ENCODE assay signal across 15 cellular contexts in the genomic region with DNA sequence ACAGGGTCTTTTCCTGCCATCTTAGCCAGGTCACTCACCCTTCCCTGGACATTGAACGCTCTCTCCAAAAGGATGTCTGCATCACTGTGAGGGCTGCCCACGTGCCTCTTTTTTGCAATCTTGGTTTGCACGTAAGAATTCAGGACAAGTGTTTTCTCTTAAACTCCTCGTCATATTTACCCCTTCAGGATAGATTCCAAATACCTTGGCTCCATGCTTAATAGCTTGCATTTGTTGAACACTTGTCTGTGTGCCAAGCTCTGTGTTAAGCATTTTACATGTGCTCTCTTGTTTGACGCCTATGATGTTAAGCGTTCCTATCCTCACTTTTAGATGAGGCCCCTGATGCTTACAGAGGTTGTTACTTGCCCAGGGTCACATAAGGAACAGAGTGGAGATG. TPM values are rescaled to one million over a fixed set of nuclear protein-coding genes. Genes with fewer than 3 reads are reported as not detected.
DNase-seq lines count a peak whose midpoint lies in the region; ATAC-seq and TF ChIP-seq lines count a peak whose summit lies in the region.
"Had no signal": no experiment of that assay in that cellular context is flagged by ENCODE, and none has a peak within 500 bp of the region (broad histone marks: within the 10 kb centered on the region; RNA-seq: fewer than 3 reads in every experiment).

No MANE protein-coding gene starts in this region.

- peaks cover 86% of the 10 kb centered on the region for H3K36me3 Mint-ChIP-seq in CD4-positive, alpha-beta T cell (ENCODE audit: low read depth)
- peaks cover 36% of the 10 kb centered on the region for H3K36me3 Mint-ChIP-seq in activated naive CD8-positive, alpha-beta T cell treated with anti-CD3 and anti-CD28 coated beads for 36 hours
- peaks cover 0 to 83% (median 3%) of the 10 kb centered on the region in 3 donors for H3K36me3 Mint-ChIP-seq in naive thymus-derived CD8-positive, alpha-beta T cell
- H3K36me3 Mint-ChIP-seq: WTC11 had no signal

- intact Hi-C loops in CD4-positive, alpha-beta T cell (cut with DNase I, micrococcal nuclease): no loop called here

- H3K4me1 Mint-ChIP-seq in CD4-positive, alpha-beta T cell (ENCODE audit: low read depth): peaks cover 93% of the 10 kb centered on the region
- H3K4me1 Mint-ChIP-seq in activated naive CD8-positive, alpha-beta T cell treated with anti-CD3 and anti-CD28 coated beads for 36 hours: peaks cover 76% of the 10 kb centered on the region
- peaks cover 62 to 99% (median 94%) of the 10 kb centered on the region in 4 donors for H3K4me1 Mint-ChIP-seq in naive thymus-derived CD8-positive, alpha-beta T cell

- no peaks in the 10 kb centered on the region for H3K27me3 ChIP-seq in BLaER1
- H3K27me3 ChIP-seq in CD4-positive, alpha-beta T cell (ENCODE audit: control insufficient read depth, insufficient read depth, low read length): no peaks in the 10 kb centered on the region

- no peaks in the 10 kb centered on the region for H3K9me3 ChIP-seq in BLaER1
- H3K9me3 ChIP-seq in CD4-positive, alpha-beta T cell (ENCODE audit: control insufficient read depth, low read length): no peaks in the 10 kb centered on the region

- H3K9ac ChIP-seq in BLaER1: no peak overlapping the region

- CTCF ChIA-PET in CD4-positive, alpha-beta T cell (lab: Charles Lee): interaction anchor here (1.2 kb wide), 1 partner anchor 23 kb away, joined by 3 read pairs; no protein-coding TSS in a partner anchor

- POLR2A ChIA-PET in CD4-positive, alpha-beta T cell (lab: Charles Lee): interaction anchor here (0.7 to 1.0 kb wide), 2 partner anchors 11 to 373 kb away, joined by 3 read pairs; no protein-coding TSS in a partner anchor
- POLR2A ChIA-PET in naive thymus-derived CD8-positive, alpha-beta T cell (lab: Charles Lee): interaction anchor here (1.1 to 1.4 kb wide), 2 partner anchors 10 to 15 kb away, joined by 3 to 5 read pairs; no protein-coding TSS in a partner anchor

- peak overlapping the region; percentile 80 for H3K4me2 ChIP-seq in BLaER1

- H3K9me3 Mint-ChIP-seq in CD4-positive, alpha-beta T cell: no peaks in the 10 kb centered on the region
- no peaks in the 10 kb centered on the region for H3K9me3 Mint-ChIP-seq in activated naive CD8-positive, alpha-beta T cell treated with anti-CD3 and anti-CD28 coated beads for 36 hours
- H3K9me3 Mint-ChIP-seq in naive thymus-derived CD8-positive, alpha-beta T cell: no peaks in the 10 kb centered on the region
- H3K9me3 Mint-ChIP-seq: WTC11 had no signal

- DNase-seq in CD4-positive, alpha-beta T cell: no peak
- DNase-seq in activated naive CD8-positive, alpha-beta T cell treated with anti-CD3 and anti-CD28 coated beads for 36 hours: no peak
- DNase-seq in naive thymus-derived CD8-positive, alpha-beta T cell: no peak
- no peak for DNase-seq in stimulated activated CD4-positive, alpha-beta T cell treated with anti-CD3 and anti-CD28 coated beads, Interleukin-12 subunit alpha, Interleukin-12 subunit beta, amount 100 ng/mL, for 4 hours
- DNase-seq: aorta; effector CD4-positive, alpha-beta T cell; NCI-H1048; NCI-H774; small intestine had no signal

- H3K36me3 ChIP-seq in BLaER1: peaks cover 94% of the 10 kb centered on the region

- H3K4me3 Mint-ChIP-seq in CD4-positive, alpha-beta T cell: no peak overlapping the region
- H3K4me3 Mint-ChIP-seq in activated naive CD8-positive, alpha-beta T cell treated with anti-CD3 and anti-CD28 coated beads for 36 hours: no peak overlapping the region
- H3K4me3 Mint-ChIP-seq in naive thymus-derived CD8-positive, alpha-beta T cell: peak overlapping the region in 5 of 10 donors; percentile 8 to 65 (median 31)
- H3K4me3 Mint-ChIP-seq: WTC11 had no signal

- H4K20me1 ChIP-seq in BLaER1: peaks cover 100% of the 10 kb centered on the region

- ATAC-seq in CD4-positive, alpha-beta T cell (ENCODE audit: poor library complexity): no peak
- ATAC-seq in naive thymus-derived CD8-positive, alpha-beta T cell: no peak
- ATAC-seq in HG02884 (IDR thresholded peaks at IDR 0.05; ENCODE audit: unreplicated experiment): no peak
- no peak for ATAC-seq in HG02852 (IDR thresholded peaks at IDR 0.05; ENCODE audit: unreplicated experiment)
- ATAC-seq: Panc1, WTC11 had no signal

- H3K27me3 Mint-ChIP-seq in CD4-positive, alpha-beta T cell: no peaks in the 10 kb centered on the region
- H3K27me3 Mint-ChIP-seq in activated naive CD8-positive, alpha-beta T cell treated with anti-CD3 and anti-CD28 coated beads for 36 hours: no peaks in the 10 kb centered on the region
- no peaks in the 10 kb centered on the region for H3K27me3 Mint-ChIP-seq in naive thymus-derived CD8-positive, alpha-beta T cell

- TF ChIP-seq CTCF in CD4-positive, alpha-beta T cell (IDR thresholded peaks at IDR 0.05): no peak

- peak overlapping the region; percentile 75 for H3K27ac Mint-ChIP-seq in CD4-positive, alpha-beta T cell
- peak overlapping the region; percentile 22 for H3K27ac Mint-ChIP-seq in activated naive CD8-positive, alpha-beta T cell treated with anti-CD3 and anti-CD28 coated beads for 36 hours
- H3K27ac Mint-ChIP-seq in naive thymus-derived CD8-positive, alpha-beta T cell: peak overlapping the region; percentile 39 to 86 (median 70)
- H3K27ac Mint-ChIP-seq: WTC11 had no signal

- no peak overlapping the region for H3K4me3 ChIP-seq in BLaER1

- H3K4me1 ChIP-seq in BLaER1: peaks cover 100% of the 10 kb centered on the region

- H3K27ac ChIP-seq in BLaER1: peak overlapping the region; percentile 25
- peak overlapping the region; percentile 42 for H3K27ac ChIP-seq in CD4-positive, alpha-beta T cell (ENCODE audit: low read depth, low read length)

RNA-seq across cellular contexts. Expression of gene RCSD1, which starts 29.8 kb away (rescaled TPM):
- 10 to 100 TPM; 42.3 to 44.6 TPM for total RNA-seq in CD4-positive, alpha-beta T cell
- total RNA-seq in activated naive CD8-positive, alpha-beta T cell treated with anti-CD3 and anti-CD28 coated beads for 36 hours: 10 to 100 TPM; 56.4 to 58.2 TPM
- 100 to 1,000 TPM; 149 to 156 TPM for total RNA-seq in naive thymus-derived CD8-positive, alpha-beta T cell
- 100 to 1,000 TPM; 121 to 132 (median 124) TPM for polyA plus RNA-seq in naive thymus-derived CD8-positive, alpha-beta T cell
- total RNA-seq: osteocyte had no signal

Comparison
In these comparisons a context has a peak if more than half of its experiments do, and no peak if none do; other contexts are left out.
1. H3K27ac Mint-ChIP-seq: peak in every context shown above with its lines; median percentile 75 in CD4-positive, alpha-beta T cell; 70 in naive thymus-derived CD8-positive, alpha-beta T cell; 22 in activated naive CD8-positive, alpha-beta T cell treated with anti-CD3 and anti-CD28 coated beads for 36 hours.